9 cellular contexts compared by ENCODE assay signal in genomic region chr2:20781656-20782265, GRCh38. TPM values are rescaled to one million over a fixed set of nuclear protein-coding genes. Genes with fewer than 3 reads are reported as not detected.
DNase-seq lines count a peak whose midpoint lies in the region; ATAC-seq and TF ChIP-seq lines count a peak whose summit lies in the region.
"Had no signal": no experiment of that assay in that cellular context is flagged by ENCODE, and none has a peak within 500 bp of the region (broad histone marks: within the 10 kb centered on the region; RNA-seq: fewer than 3 reads in every experiment).

No MANE protein-coding gene starts in this region.

- CTCF ChIA-PET in activated naive CD4-positive, alpha-beta T cell treated with anti-CD3 and anti-CD28 coated beads, Interleukin-2, amount 10 ng/mL, durations not matched to agents 7 days and 5 days (lab: Charles Lee), result interaction anchor here (0.8 to 3.7 kb wide), 12 partner anchors 8 to 188 kb away, joined by 3 to 47 read pairs (median 4); no protein-coding TSS in a partner anchor

- H3K9me3 Mint-ChIP-seq in activated naive CD4-positive, alpha-beta T cell treated with anti-CD3 and anti-CD28 coated beads, Interleukin-2, amount 10 ng/mL, durations not matched to agents 7 days and 5 days, result no peaks in the 10 kb centered on the region
- no peaks in the 10 kb centered on the region for H3K9me3 Mint-ChIP-seq in activated naive CD4-positive, alpha-beta T cell treated with anti-CD3 and anti-CD28 coated beads, Interleukin-2, amount 50 U/mL, for 72 hours
- H3K9me3 Mint-ChIP-seq in osteocyte (ENCODE audit: unreplicated experiment), result peaks cover 2% of the 10 kb centered on the region
- H3K9me3 Mint-ChIP-seq: dendritic cell treated with granulocyte-macrophage colony-stimulating factor and Interleukin-4, amounts not matched to agents 40 ng/mL and 50 ng/mL, for 4 days had no signal

- H3K4me1 ChIP-seq in HAP-1, result no peaks in the 10 kb centered on the region

- no peaks in the 10 kb centered on the region for H3K27me3 Mint-ChIP-seq in activated naive CD4-positive, alpha-beta T cell treated with anti-CD3 and anti-CD28 coated beads, Interleukin-2, amount 10 ng/mL, durations not matched to agents 7 days and 5 days
- H3K27me3 Mint-ChIP-seq in osteocyte (ENCODE audit: unreplicated experiment), result no peaks in the 10 kb centered on the region
- H3K27me3 Mint-ChIP-seq: dendritic cell treated with granulocyte-macrophage colony-stimulating factor and Interleukin-4, amounts not matched to agents 40 ng/mL and 50 ng/mL, for 4 days had no signal

- no peaks in the 10 kb centered on the region for H3K27me3 ChIP-seq in HAP-1 (ENCODE audit: low read depth)

- H3K9me3 ChIP-seq in HAP-1, result no peaks in the 10 kb centered on the region

- H3K27ac Mint-ChIP-seq in activated naive CD4-positive, alpha-beta T cell treated with anti-CD3 and anti-CD28 coated beads, Interleukin-2, amount 10 ng/mL, durations not matched to agents 7 days and 5 days, result no peak overlapping the region
- no peak overlapping the region for H3K27ac Mint-ChIP-seq in activated naive CD4-positive, alpha-beta T cell treated with anti-CD3 and anti-CD28 coated beads, Interleukin-2, amount 50 U/mL, for 72 hours
- H3K27ac Mint-ChIP-seq in osteocyte (ENCODE audit: unreplicated experiment), result no peak overlapping the region
- H3K27ac Mint-ChIP-seq: dendritic cell treated with granulocyte-macrophage colony-stimulating factor and Interleukin-4, amounts not matched to agents 40 ng/mL and 50 ng/mL, for 4 days had no signal

- in situ Hi-C loops in HAP-1 (cut with MboI; ENCODE audit: low sequenced_read_pairs), result no loop called here

- no peak overlapping the region for H3K4me3 Mint-ChIP-seq in activated naive CD4-positive, alpha-beta T cell treated with anti-CD3 and anti-CD28 coated beads, Interleukin-2, amount 10 ng/mL, durations not matched to agents 7 days and 5 days
- H3K4me3 Mint-ChIP-seq in osteocyte (ENCODE audit: unreplicated experiment), result no peak overlapping the region
- H3K4me3 Mint-ChIP-seq: dendritic cell treated with granulocyte-macrophage colony-stimulating factor and Interleukin-4, amounts not matched to agents 40 ng/mL and 50 ng/mL, for 4 days had no signal

- ATAC-seq in activated naive CD4-positive, alpha-beta T cell treated with anti-CD3 and anti-CD28 coated beads, Interleukin-2, amount 50 U/mL, for 72 hours, result no peak
- no peak for ATAC-seq in GM18517 (IDR thresholded peaks at IDR 0.05; ENCODE audit: unreplicated experiment)

- H3K36me3 Mint-ChIP-seq in activated naive CD4-positive, alpha-beta T cell treated with anti-CD3 and anti-CD28 coated beads, Interleukin-2, amount 10 ng/mL, durations not matched to agents 7 days and 5 days, result peaks cover 12% of the 10 kb centered on the region
- peaks cover 0 to 10% of the 10 kb centered on the region in 2 donors for H3K36me3 Mint-ChIP-seq in activated naive CD4-positive, alpha-beta T cell treated with anti-CD3 and anti-CD28 coated beads, Interleukin-2, amount 50 U/mL, for 72 hours
- H3K36me3 Mint-ChIP-seq in osteocyte (ENCODE audit: unreplicated experiment), result peaks cover 24% of the 10 kb centered on the region

- peak; percentile 72 for TF ChIP-seq CTCF in osteocyte (IDR thresholded peaks at IDR 0.05)

- peak; percentile 22 for DNase-seq in activated naive CD4-positive, alpha-beta T cell treated with anti-CD3 and anti-CD28 coated beads, Interleukin-2, amount 10 ng/mL, durations not matched to agents 7 days and 5 days
- DNase-seq in activated naive CD4-positive, alpha-beta T cell treated with anti-CD3 and anti-CD28 coated beads, Interleukin-2, amount 50 U/mL, for 72 hours (ENCODE audit: low spot score in 2 of 2), result no peak
- DNase-seq in HAP-1 (ENCODE audit: low spot score in 2 of 2), result peak; percentile 6 to 40
- peak; percentile 1 for DNase-seq in NCI-H526 treated with DMSO at 0.1 percent for 48 hours (lab: John Stamatoyannopoulos, UW)
- peak; percentile 20 for DNase-seq in cerebellum (ENCODE audit: low spot score)
- no peak for DNase-seq in osteocyte (ENCODE audit: extremely low spot score, unreplicated experiment)
- no peak for DNase-seq in NCI-H2171 treated with DMSO at 0.1 percent for 48 hours (lab: John Stamatoyannopoulos, UW)

- H3K4me3 ChIP-seq in HAP-1, result no peak overlapping the region

- H3K36me3 ChIP-seq in HAP-1 (replicated peaks), result no peaks in the 10 kb centered on the region; the same call in 1 of the 2 replicates

- no peaks in the 10 kb centered on the region for H3K4me1 Mint-ChIP-seq in activated naive CD4-positive, alpha-beta T cell treated with anti-CD3 and anti-CD28 coated beads, Interleukin-2, amount 10 ng/mL, durations not matched to agents 7 days and 5 days
- H3K4me1 Mint-ChIP-seq in osteocyte (ENCODE audit: unreplicated experiment), result no peaks in the 10 kb centered on the region

RNA-seq across cellular contexts. Expression of gene LDAH, which starts 41.1 kb away (rescaled TPM):
- 10 to 100 TPM; 15.9 to 34.3 TPM for total RNA-seq in activated naive CD4-positive, alpha-beta T cell treated with anti-CD3 and anti-CD28 coated beads, Interleukin-2, amount 50 U/mL, for 72 hours
- total RNA-seq in cerebellum (17.8 TPM), osteocyte (25.7 and 28.0 TPM in 2 replicates)

Comparison
In these comparisons a context has a peak if more than half of its experiments do, and no peak if none do; other contexts are left out.
1. DNase-seq: peak in activated naive CD4-positive, alpha-beta T cell treated with anti-CD3 and anti-CD28 coated beads, Interleukin-2, amount 10 ng/mL, durations not matched to agents 7 days and 5 days (single experiment), HAP-1 (2 of 2), NCI-H526 treated with DMSO at 0.1 percent for 48 hours (single experiment) and cerebellum (single experiment); none in activated naive CD4-positive, alpha-beta T cell treated with anti-CD3 and anti-CD28 coated beads, Interleukin-2, amount 50 U/mL, for 72 hours (0 of 2), osteocyte (single experiment) and NCI-H2171 treated with DMSO at 0.1 percent for 48 hours (single experiment).